In the genomic region with DNA sequence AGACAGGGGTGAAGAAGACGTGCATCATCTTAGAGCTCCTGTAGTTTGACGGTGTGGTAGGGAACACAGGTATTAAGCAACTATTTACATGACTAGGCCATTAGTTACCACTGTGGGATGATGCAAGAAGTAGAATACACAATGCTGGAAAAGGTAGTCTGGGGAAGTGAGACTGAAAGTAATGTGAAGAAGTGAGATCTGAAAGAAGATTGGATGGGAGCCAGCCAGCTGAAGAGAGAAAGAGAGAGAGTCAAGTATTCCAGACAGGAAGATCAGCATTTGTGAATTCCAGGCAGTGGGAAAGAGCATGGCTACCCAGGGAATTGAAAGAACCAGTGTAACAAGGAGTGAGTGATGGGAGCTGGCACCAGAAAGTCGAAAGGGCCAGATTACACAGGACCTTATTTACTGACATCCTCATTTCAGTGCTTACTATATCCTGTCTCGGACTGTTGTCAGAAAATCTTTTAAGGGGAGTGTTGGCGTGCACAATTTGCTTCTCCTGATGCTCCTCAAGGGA, we compare ENCODE assay signal across 8 cellular contexts. TPM values are rescaled to one million over a fixed set of nuclear protein-coding genes. Genes with fewer than 3 reads are reported as not detected.
A peak's percentile ranks its signal among the peaks of the same experiment; 100 is the strongest.
DNase-seq lines count a peak whose midpoint lies in the region; ATAC-seq, FAIRE-seq and TF ChIP-seq lines count a peak whose summit lies in the region.

No MANE protein-coding gene starts in this region.

- ATAC-seq in HG03469 (IDR thresholded peaks at IDR 0.05; ENCODE audit: unreplicated experiment) (peak; percentile 36), lung (ENCODE audit: insufficient read depth, low FRiP score) (peak; percentile 20)

- DNase-seq in GM20000 (ENCODE audit: low spot score) (peak; percentile 41), ascending aorta (ENCODE audit: low spot score in 2 of 2) (no peak), lung (ENCODE audit: low spot score) (no peak), T-helper 2 cell (no peak), NCI-H345 (lab: John Stamatoyannopoulos, UW) (no peak), GM19239 (ENCODE audit: insufficient read length, low spot score) (no peak)

- TF ChIP-seq CTCF in GM20000 (IDR thresholded peaks at IDR 0.05; ENCODE audit: extremely low read depth, missing control alignments) (no peak), ascending aorta (IDR thresholded peaks at IDR 0.05) (no peak), lung (IDR thresholded peaks at IDR 0.05; ENCODE audit: control extremely low read depth, extremely low read depth) (no peak)

- 13 to 15% methylated on average over 5 of the region's 5 CpGs for WGBS in lung, 2 donors

- FAIRE-seq in GM19239 (lab: Jason Lieb, UNC): no peak

- intact Hi-C loops in ascending aorta (cut with DNase I): loop anchor here (1.0 to 5.0 kb wide), 3 partner anchors 9 to 227 kb away; a partner anchor contains a TSS

- H3K36me3 ChIP-seq in ACC112 (ENCODE audit: insufficient read depth, low read length): no peaks in the 10 kb centered on the region
- H3K36me3 ChIP-seq in ascending aorta: no peaks in the 10 kb centered on the region
- H3K36me3 ChIP-seq in lung (ENCODE audit: control insufficient read depth in 2 of 2, insufficient read depth in 2 of 2, low read length in 2 of 2): no peaks in the 10 kb centered on the region

- H3K27ac ChIP-seq in ACC112 (ENCODE audit: low read depth, low read length): peak overlapping the region; percentile 73
- H3K27ac ChIP-seq in ascending aorta: peak overlapping the region; percentile 2 to 54
- peak overlapping the region; percentile 57 to 87 for H3K27ac ChIP-seq in lung (ENCODE audit: low read depth in 1 of 2, low read length in 1 of 2)

- peaks cover 5% of the 10 kb centered on the region for H3K79me2 ChIP-seq in ACC112 (ENCODE audit: control insufficient read depth, insufficient read depth, low read length, unreplicated experiment)

- H3K4me1 ChIP-seq in ACC112 (ENCODE audit: control insufficient read depth, insufficient read depth, low read length, unreplicated experiment): peaks cover 33% of the 10 kb centered on the region
- peaks cover 2 to 12% of the 10 kb centered on the region in 2 donors for H3K4me1 ChIP-seq in ascending aorta
- peaks cover 8 to 10% of the 10 kb centered on the region in 2 donors for H3K4me1 ChIP-seq in lung (ENCODE audit: control insufficient read depth in 2 of 2, insufficient read depth in 2 of 2, low read length in 2 of 2)

- H3K27me3 ChIP-seq in ACC112 (ENCODE audit: insufficient read depth, low read length) (no peaks in the 10 kb centered on the region), ascending aorta (no peaks in the 10 kb centered on the region), lung (ENCODE audit: control insufficient read depth, insufficient read depth) (no peaks in the 10 kb centered on the region)

- H3K4me3 ChIP-seq in ACC112 (ENCODE audit: low read depth, low read length) (peak overlapping the region; percentile 46), ascending aorta (peak overlapping the region; percentile 21 to 30), lung (no peak overlapping the region)

- peak overlapping the region; percentile 64 for H2AFZ ChIP-seq in ACC112 (ENCODE audit: low read length, unreplicated experiment)

- H3K9me3 ChIP-seq in ascending aorta (no peaks in the 10 kb centered on the region), lung (ENCODE audit: control insufficient read depth in 2 of 2, insufficient read depth in 1 of 2, low read length in 1 of 2) (no peaks in the 10 kb centered on the region)

RNA-seq across cellular contexts. Expression of a gene that starts 4.0 kb away (rescaled TPM):
- total RNA-seq in ascending aorta (not detected), lung (1 to 10 TPM; 5.0 to 5.4 TPM)
- polyA plus RNA-seq in lung: 1 to 10 TPM; 1.4 to 2.2 TPM

RNA-seq across cellular contexts. Expression of a gene that starts 11.4 kb away (rescaled TPM):
- total RNA-seq in ascending aorta: 51.0 TPM
- total RNA-seq in lung: 10 to 100 TPM; 23.8 to 36.0 TPM
- polyA plus RNA-seq in lung: 10 to 100 TPM; 21.7 to 44.7 TPM
